Comparison of ENCODE assay signal across 32 cellular contexts in genomic region chr7:16137944-16138343, GRCh38.
"Had no signal": no experiment of that assay in that cellular context is flagged by ENCODE, and none has a peak within 500 bp of the region (broad histone marks: within the 10 kb centered on the region; RNA-seq: fewer than 3 reads in every experiment).

No MANE protein-coding gene starts in this region.

- DNase-seq: activated effector memory CD4-positive, alpha-beta T cell treated with anti-CD3 and anti-CD28 coated beads, Interleukin-2, amount 50 U/mL, for 16 hours; activated effector memory CD4-positive, alpha-beta T cell treated with Interleukin-2 at 50 U/mL for 16 hours; activated gamma-delta T cell; activated gamma-delta T cell treated with Interleukin-2 at 50 U/mL for 16 hours; activated naive CD4-positive, alpha-beta T cell; activated naive CD4-positive, alpha-beta T cell treated with anti-CD3 and anti-CD28 coated beads for 36 hours; activated naive CD4-positive, alpha-beta T cell treated with anti-CD3 and anti-CD28 coated beads, Interleukin-2, amount 10 ng/mL, durations not matched to agents 7 days and 5 days; activated naive CD4-positive, alpha-beta T cell treated with anti-CD3 and anti-CD28 coated beads, Interleukin-2, amount 50 U/mL, for 16 hours; activated naive CD4-positive, alpha-beta T cell treated with Interleukin-2 at 50 U/mL for 16 hours; activated naive CD8-positive, alpha-beta T cell treated with anti-CD3 and anti-CD28 coated beads for 36 hours; activated naive CD8-positive, alpha-beta T cell treated with anti-CD3 and anti-CD28 coated beads, Interleukin-2, amount 10 ng/mL, durations not matched to agents 7 days and 5 days; activated naive CD8-positive, alpha-beta T cell treated with anti-CD3 and anti-CD28 coated beads, Interleukin-2, amount 50 U/mL, for 24 hours; activated T-cell treated with anti-CD3 and anti-CD28 coated beads, Interleukin-2, amount 50 U/mL, for 1 hour; activated T-cell treated with anti-CD3 and anti-CD28 coated beads, Interleukin-2, amount 50 U/mL, for 24 hours; activated T-cell treated with anti-CD3 and anti-CD28 coated beads, Interleukin-2, amount 50 U/mL, for 4 hours; activated T-cell treated with anti-CD3 and anti-CD28 coated beads, Interleukin-2, amount 50 U/mL, for 48 hours; activated T-cell treated with anti-CD3 and anti-CD28 coated beads, Interleukin-2, amount 50 U/mL, for 72 hours; adrenal gland; amniotic stem cell; amygdala; anterior cingulate cortex; aorta; body of pancreas; brain microvascular endothelial cell; caudate nucleus; central memory CD4-positive, alpha-beta T cell; cerebellar nuclear complex had no signal

- H3K4me1 ChIP-seq: adrenal gland, ascending aorta, body of pancreas, breast epithelium had no signal

- H3K4me3 ChIP-seq: adrenal gland, ascending aorta, body of pancreas, breast epithelium, cardiac muscle cell had no signal

- H3K27ac ChIP-seq: adrenal gland, ascending aorta, body of pancreas, brain microvascular endothelial cell, breast epithelium, cardiac muscle cell had no signal

- H3K36me3 ChIP-seq: adrenal gland, ascending aorta, brain microvascular endothelial cell, breast epithelium, cardiac muscle cell had no signal

- H3K9me3 ChIP-seq: adrenal gland, ascending aorta, body of pancreas, breast epithelium had no signal

- H3K27me3 ChIP-seq: adrenal gland, ascending aorta, body of pancreas, brain microvascular endothelial cell, breast epithelium, cardiac muscle cell had no signal

- ATAC-seq: activated naive CD4-positive, alpha-beta T cell treated with anti-CD3 and anti-CD28 coated beads, Interleukin-2, amount 50 U/mL, for 72 hours; activated naive CD8-positive, alpha-beta T cell treated with anti-CD3 and anti-CD28 coated beads, Interleukin-2, amount 50 U/mL, for 24 hours; activated T-cell treated with anti-CD3 and anti-CD28 coated beads, Interleukin-2, amount 50 U/mL, for 4 hours; activated T-cell treated with anti-CD3 and anti-CD28 coated beads, Interleukin-2, amount 50 U/mL, for 72 hours; activated T-helper 17 cell treated with anti-CD3 and anti-CD28 coated beads, Interleukin-2, amount 50 U/mL, for 72 hours; body of pancreas had no signal
